In the genomic region with DNA sequence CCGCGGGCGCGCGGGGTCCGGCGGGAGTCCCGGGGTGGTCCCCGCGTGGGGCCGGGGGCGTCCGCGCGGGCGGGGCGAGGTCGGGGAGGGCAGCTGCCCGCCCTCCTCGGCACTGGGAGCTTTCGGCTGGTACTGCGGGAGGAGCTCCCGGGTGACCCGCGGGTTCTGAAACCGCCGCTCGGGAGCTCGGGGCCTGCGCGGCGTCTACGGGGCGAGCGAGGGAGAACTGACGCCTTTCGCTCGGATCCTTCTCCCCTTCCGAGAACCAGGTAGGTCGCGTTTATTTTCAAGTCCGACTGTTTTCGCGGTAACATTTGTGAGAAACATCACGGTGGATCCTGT, we compare ENCODE assay signal across 8 cellular contexts. TPM values are rescaled to one million over a fixed set of nuclear protein-coding genes. Genes with fewer than 3 reads are reported as not detected.
DNase-seq lines count a peak whose midpoint lies in the region; ATAC-seq and TF ChIP-seq lines count a peak whose summit lies in the region.
"Not testable (repeated sequence)": the region's sequence is repeated elsewhere in the genome, so short reads cannot be mapped to it uniquely, and the experiment has no call there.

No MANE protein-coding gene starts in this region.

- not testable (repeated sequence) for H3K36me3 Mint-ChIP-seq in CD4-positive, alpha-beta T cell (ENCODE audit: low read depth); activated naive CD8-positive, alpha-beta T cell; endodermal cell (ENCODE audit: low read depth)

- not testable (repeated sequence) for H3K36me3 ChIP-seq in HCT116 (ENCODE audit: control insufficient read depth in 1 of 2, insufficient read depth in 2 of 2, low read length in 2 of 2); Peyer's patch; endodermal cell (ENCODE audit: control insufficient read depth, insufficient read depth, low read length); neutrophil; stomach smooth muscle (ENCODE audit: control insufficient read depth in 2 of 2, insufficient read depth in 2 of 2, low read length in 2 of 2)

- H3K4me3 ChIP-seq in HCT116 (replicated peaks in 1 of 2; ENCODE audit: low read depth in 1 of 2, low read length in 2 of 2) (peak overlapping the region; percentile 46 to 68), Peyer's patch (peak overlapping the region; percentile 20 to 86 (median 56)), endodermal cell (ENCODE audit: low read length) (peak overlapping the region; percentile 73), iPS-18c (ENCODE audit: insufficient read depth, low read depth, low read length) (peak overlapping the region; percentile 49), neutrophil (ENCODE audit: low read depth in 1 of 2, low read length in 1 of 2) (peak overlapping the region; percentile 45 to 65), stomach smooth muscle (ENCODE audit: low read length in 2 of 2) (peak overlapping the region; percentile 19 to 69)

- not testable (repeated sequence) for TF ChIP-seq CTCF in CD4-positive, alpha-beta T cell (IDR thresholded peaks at IDR 0.05); HCT116 (IDR thresholded peaks at IDR 0.05 in 2 of 3, conservative IDR thresholded peaks at IDR 0.05 in 1 of 3; ENCODE audit: borderline replicate concordance in 1 of 3, insufficient read depth in 1 of 3, low read depth in 2 of 3, low read length in 2 of 3); Peyer's patch (IDR thresholded peaks at IDR 0.05); endodermal cell (conservative IDR thresholded peaks at IDR 0.05); neutrophil (IDR thresholded peaks at IDR 0.05)

- not testable (repeated sequence) for BruUV-seq in HCT116 (replicated peaks; lab: Mats Ljungman, UMichigan)

- not testable (repeated sequence) for H4K20me1 ChIP-seq in HCT116 (ENCODE audit: insufficient read depth)

- not testable (repeated sequence) for H3K27me3 ChIP-seq in CD4-positive, alpha-beta T cell (ENCODE audit: control insufficient read depth, insufficient read depth, low read length); HCT116 (ENCODE audit: insufficient read depth, low read length); Peyer's patch; stomach smooth muscle (ENCODE audit: control insufficient read depth in 1 of 2, insufficient read depth in 2 of 2, low read length in 2 of 2)
- peaks cover 14% of the 10 kb centered on the region for H3K27me3 ChIP-seq in endodermal cell (ENCODE audit: control insufficient read depth, insufficient read depth, low read length, poor library complexity, severe bottlenecking)
- H3K27me3 ChIP-seq in neutrophil: peaks cover 36% of the 10 kb centered on the region

- not testable (repeated sequence) for DNase-seq in CD4-positive, alpha-beta T cell; HCT116 (ENCODE audit: low read depth, low spot score); Peyer's patch; endodermal cell

- H3K4me2 ChIP-seq in HCT116 (ENCODE audit: low read length): peak overlapping the region; percentile 96

- H3K4me1 Mint-ChIP-seq in CD4-positive, alpha-beta T cell (ENCODE audit: low read depth); endodermal cell: not testable (repeated sequence)
- H3K4me1 Mint-ChIP-seq in activated naive CD8-positive, alpha-beta T cell (ENCODE audit: low read depth): peaks cover 14% of the 10 kb centered on the region

- H3K9me3 Mint-ChIP-seq in CD4-positive, alpha-beta T cell; activated naive CD8-positive, alpha-beta T cell (ENCODE audit: low read depth): not testable (repeated sequence)
- H3K9me3 Mint-ChIP-seq in endodermal cell: peaks cover 17% of the 10 kb centered on the region

- not testable (repeated sequence) for H3K9me3 ChIP-seq in CD4-positive, alpha-beta T cell (ENCODE audit: control insufficient read depth, low read length); Peyer's patch; endodermal cell (ENCODE audit: control insufficient read depth, low read length); iPS-18c (ENCODE audit: control insufficient read depth, insufficient read depth, low read length); neutrophil; stomach smooth muscle (ENCODE audit: control insufficient read depth in 2 of 2, low read length in 2 of 2)
- peaks cover 0 to 11% of the 10 kb centered on the region in 2 experiments; a peak in 1 of 4 replicates for H3K9me3 ChIP-seq in HCT116 (ENCODE audit: control insufficient read depth in 1 of 2, insufficient read depth in 1 of 2, low read depth in 1 of 2, low read length in 2 of 2)

- H3K27me3 Mint-ChIP-seq in CD4-positive, alpha-beta T cell; activated naive CD8-positive, alpha-beta T cell: not testable (repeated sequence)
- H3K27me3 Mint-ChIP-seq in endodermal cell (ENCODE audit: insufficient read depth): peaks cover 48% of the 10 kb centered on the region

- not testable (repeated sequence) for H3K9me2 ChIP-seq in HCT116 (ENCODE audit: insufficient read depth)

- not testable (repeated sequence) for H2AFZ ChIP-seq in HCT116 (ENCODE audit: low read depth, low read length, poor library complexity, severe bottlenecking)

- H3K27ac Mint-ChIP-seq in CD4-positive, alpha-beta T cell: peak overlapping the region; percentile 72
- not testable (repeated sequence) for H3K27ac Mint-ChIP-seq in activated naive CD8-positive, alpha-beta T cell; endodermal cell

- POLR2A ChIA-PET in CD4-positive, alpha-beta T cell (lab: Charles Lee): interaction anchor here (0.6 to 1.4 kb wide), 11 partner anchors 10 to 678 kb away, joined by 3 to 10 read pairs (median 3); a partner anchor contains a TSS
- POLR2A ChIA-PET in HCT116 (lab: Charles Lee): interaction anchor here (0.7 to 1.4 kb wide), 5 partner anchors 17 to 370 kb away, joined by 3 to 9 read pairs (median 3); a partner anchor contains a TSS

- 0 to 1% methylated on average over 8 to 45 of the region's 45 CpGs for WGBS in endodermal cell (ENCODE audit: insufficient coverage in 1 of 2, insufficient read length in 1 of 2), 2 experiments

- peaks cover 7 to 18% of the 10 kb centered on the region in 2 experiments; a peak in 2 of 4 replicates for H3K4me1 ChIP-seq in HCT116 (ENCODE audit: control insufficient read depth in 1 of 2, insufficient read depth in 2 of 2, low read length in 2 of 2)
- H3K4me1 ChIP-seq in Peyer's patch: peaks cover 6 to 14% (median 7%) of the 10 kb centered on the region in 4 donors
- H3K4me1 ChIP-seq in endodermal cell (ENCODE audit: control insufficient read depth, insufficient read depth, low read length); stomach smooth muscle (ENCODE audit: control insufficient read depth, insufficient read depth, low read length): not testable (repeated sequence)
- H3K4me1 ChIP-seq in neutrophil (ENCODE audit: control insufficient read depth in 1 of 2, insufficient read depth in 1 of 2, low read depth in 1 of 2, low read length in 1 of 2): peaks cover 7 to 11% of the 10 kb centered on the region in 2 experiments

- H3K9ac ChIP-seq in HCT116 (ENCODE audit: low read length): peak overlapping the region; percentile 40; the same call in 1 of the 2 replicates
- not testable (repeated sequence) for H3K9ac ChIP-seq in endodermal cell (ENCODE audit: extremely low read depth, low read length, poor library complexity, severe bottlenecking); stomach smooth muscle (ENCODE audit: low read length in 2 of 2)

- not testable (repeated sequence) for H3K79me2 ChIP-seq in HCT116 (ENCODE audit: insufficient read depth, low read length)

- intact Hi-C loops in CD4-positive, alpha-beta T cell (cut with DNase I, micrococcal nuclease): loop anchor here in 1 of 2 experiments (1.0 to 10.0 kb wide), 3 partner anchors 313 to 1293 kb away; a partner anchor contains a TSS
- intact Hi-C loops in HCT116 (cut with micrococcal nuclease): loop anchor here (10.0 kb wide), 1 partner anchor 77 kb away; no protein-coding TSS in a partner anchor

- RAD21 ChIA-PET in HCT116 (lab: Charles Lee; ENCODE audit: low non-redundant PET in 1 of 2, low total read pairs in 2 of 2, uncharacterized antibody in 2 of 2, unreplicated experiment in 2 of 2): interaction anchor here in 1 of 2 experiments (0.9 kb wide), 1 partner anchor 226 kb away, joined by 3 read pairs; no protein-coding TSS in a partner anchor

- H3K4me3 Mint-ChIP-seq in CD4-positive, alpha-beta T cell: peak overlapping the region; percentile 87
- peak overlapping the region; percentile 85 for H3K4me3 Mint-ChIP-seq in activated naive CD8-positive, alpha-beta T cell
- H3K4me3 Mint-ChIP-seq in endodermal cell: peak overlapping the region; percentile 53

- TF ChIP-seq RAD21 in HCT116 (IDR thresholded peaks at IDR 0.05; ENCODE audit: low read depth): not testable (repeated sequence)

- not testable (repeated sequence) for H3K27ac ChIP-seq in CD4-positive, alpha-beta T cell (ENCODE audit: low read depth, low read length); endodermal cell (ENCODE audit: low read depth, low read length); stomach smooth muscle (ENCODE audit: low read length)
- H3K27ac ChIP-seq in HCT116 (ENCODE audit: low read depth, low read length): peak overlapping the region; percentile 30; the same call in 1 of the 2 replicates
- peak overlapping the region in 1 of 4 donors; percentile 68 for H3K27ac ChIP-seq in Peyer's patch
- peak overlapping the region; percentile 32 for H3K27ac ChIP-seq in neutrophil

- CTCF ChIA-PET in CD4-positive, alpha-beta T cell (lab: Charles Lee): interaction anchor here (0.6 to 0.7 kb wide), 2 partner anchors 43 to 261 kb away, joined by 3 to 4 read pairs; no protein-coding TSS in a partner anchor
- CTCF ChIA-PET in HCT116 (lab: Charles Lee): interaction anchor here (1.0 to 1.3 kb wide), 4 partner anchors 41 to 309 kb away, joined by 3 to 4 read pairs (median 3); no protein-coding TSS in a partner anchor

- not testable (repeated sequence) for ATAC-seq in CD4-positive, alpha-beta T cell (ENCODE audit: poor library complexity)
- peak; percentile 64 for ATAC-seq in HCT116

- not testable (repeated sequence) for TF ChIP-seq POLR2A in HCT116 (IDR thresholded peaks at IDR 0.05; ENCODE audit: borderline replicate concordance, extremely low read depth, insufficient read depth, insufficient read length); Peyer's patch (IDR thresholded peaks at IDR 0.05)

RNA-seq across cellular contexts. Expression of a gene that starts 30.2 kb away (rescaled TPM):
- total RNA-seq in CD4-positive, alpha-beta T cell: 1 to 10 TPM; 4.0 to 6.7 TPM
- total RNA-seq in HCT116 (2021; ENCODE audit: unreplicated experiment) (19.5 TPM), Peyer's patch (10 to 100 TPM in 2 of 4 donors, 1 to 10 TPM in 2; 4.1 to 16.9 (median 10.7) TPM), endodermal cell (10 to 100 TPM; 13.0 to 16.3 TPM)
- polyA plus RNA-seq in HCT116 (2012): 8.8 and 9.6 TPM in 2 replicates
- 12.3 TPM for polyA plus RNA-seq in endodermal cell (2013, experiment 1 of 2)
- polyA plus RNA-seq in endodermal cell (2013, experiment 2 of 2): 12.5 TPM

RNA-seq across cellular contexts. Expression of a gene that starts 47.4 kb away (rescaled TPM):
- 1 to 10 TPM; 2.1 to 2.9 TPM for total RNA-seq in CD4-positive, alpha-beta T cell
- total RNA-seq in HCT116 (2021; ENCODE audit: unreplicated experiment): 53.7 TPM
- polyA plus RNA-seq in HCT116 (2012): 33.6 and 34.3 TPM in 2 replicates
- under 1 TPM in 2 of 4 donors, not detected in 2; 0.53 to 0.67 TPM for total RNA-seq in Peyer's patch
- total RNA-seq in endodermal cell: 10 to 100 TPM in 1 of 2 donors, 1 to 10 TPM in 1; 9.7 to 33.9 TPM
- polyA plus RNA-seq in endodermal cell (2013, experiment 1 of 2): 1.7 TPM
- 1.6 TPM for polyA plus RNA-seq in endodermal cell (2013, experiment 2 of 2)
